Comparison of ENCODE assay signal across 8 cellular contexts in genomic region chr5:43484049-43484849, GRCh38. TPM values are rescaled to one million over a fixed set of nuclear protein-coding genes. Genes with fewer than 3 reads are reported as not detected.
A peak's percentile ranks its signal among the peaks of the same experiment; 100 is the strongest.
DNase-seq lines count a peak whose midpoint lies in the region; ATAC-seq and TF ChIP-seq lines count a peak whose summit lies in the region.

No MANE protein-coding gene starts in this region.

- no peaks in the 10 kb centered on the region for H4K20me1 ChIP-seq in OCI-LY3 (ENCODE audit: insufficient read depth, low read length)

- DNase-seq in DMS153 (lab: John Stamatoyannopoulos, UW) (peak; percentile 80), activated T-cell treated with anti-CD3 and anti-CD28 coated beads for 4 hours (peak; percentile 76), epithelial cell of proximal tubule (ENCODE audit: low read depth) (peak; percentile 56), mucosa of descending colon (peak; percentile 89 to 90 (median 89))
- peak; percentile 73 to 75 for DNase-seq in stimulated activated CD8-positive, alpha-beta memory T cell treated with anti-CD3 and anti-CD28 coated beads, Interleukin-2, amount 100 ng/mL, for 48 hours (ENCODE audit: low read depth in 2 of 2)

- peak overlapping the region; percentile 97 for H3K4me3 ChIP-seq in OCI-LY3 (ENCODE audit: low read length)
- peak overlapping the region; percentile 90 for H3K4me3 ChIP-seq in epithelial cell of proximal tubule (ENCODE audit: low read depth, low read length)
- H3K4me3 ChIP-seq in mucosa of descending colon: peak overlapping the region; percentile 46

- H3K4me1 Mint-ChIP-seq in IgD-negative memory B cell: peaks cover 19 to 32% (median 26%) of the 10 kb centered on the region in 3 donors

- intact Hi-C loops in mucosa of descending colon (cut with DNase I, micrococcal nuclease): loop anchor here in 1 of 2 donors (10.0 kb wide), 1 partner anchor 89 kb away; no protein-coding TSS in a partner anchor

- H3K4me3 Mint-ChIP-seq in IgD-negative memory B cell: peak overlapping the region; percentile 97 to 100 (median 98)

- H2AFZ ChIP-seq in OCI-LY3 (ENCODE audit: low read depth, low read length): peak overlapping the region; percentile 90

- H3K36me3 ChIP-seq in OCI-LY3 (replicated peaks; ENCODE audit: low read depth, low read length): peaks cover 3% of the 10 kb centered on the region
- H3K36me3 ChIP-seq in mucosa of descending colon (ENCODE audit: low read depth): no peaks in the 10 kb centered on the region

- H3K36me3 Mint-ChIP-seq in IgD-negative memory B cell: no peaks in the 10 kb centered on the region

- H3K4me1 ChIP-seq in OCI-LY3 (ENCODE audit: low read length) (peaks cover 13% of the 10 kb centered on the region), mucosa of descending colon (ENCODE audit: low read depth) (peaks cover 22% of the 10 kb centered on the region)

- H3K27me3 Mint-ChIP-seq in IgD-negative memory B cell: no peaks in the 10 kb centered on the region

- ATAC-seq in GM21619 (IDR thresholded peaks at IDR 0.05; ENCODE audit: unreplicated experiment): peak; percentile 72
- peak; percentile 86 for ATAC-seq in mucosa of descending colon

- H3K27ac Mint-ChIP-seq in IgD-negative memory B cell: peak overlapping the region; percentile 97 to 100 (median 100)

- peaks cover 22% of the 10 kb centered on the region for H3K79me2 ChIP-seq in OCI-LY3 (ENCODE audit: low read length)

- TF ChIP-seq CTCF in OCI-LY3 (IDR thresholded peaks at IDR 0.05; ENCODE audit: low read depth, low read length): peak; percentile 57
- peak; percentile 62 for TF ChIP-seq CTCF in epithelial cell of proximal tubule (conservative IDR thresholded peaks at IDR 0.05; ENCODE audit: low read depth, low read length)
- TF ChIP-seq CTCF in mucosa of descending colon (IDR thresholded peaks at IDR 0.05): peak; percentile 38

- H3K9me3 ChIP-seq in OCI-LY3 (ENCODE audit: insufficient read depth, low read length): no peaks in the 10 kb centered on the region
- H3K9me3 ChIP-seq in mucosa of descending colon: no peaks in the 10 kb centered on the region

- peak overlapping the region; percentile 82 for H3K27ac ChIP-seq in OCI-LY3 (ENCODE audit: low read length)

- H3K9ac ChIP-seq in OCI-LY3 (ENCODE audit: low read length): peak overlapping the region; percentile 83

- H3K27me3 ChIP-seq in OCI-LY3 (ENCODE audit: low read depth, low read length): no peaks in the 10 kb centered on the region

- H3K9me3 Mint-ChIP-seq in IgD-negative memory B cell: no peaks in the 10 kb centered on the region

- peak overlapping the region; percentile 95 for H3K4me2 ChIP-seq in OCI-LY3 (ENCODE audit: low read length)

RNA-seq across cellular contexts. Expression of gene TMEM267, which starts 0.6 kb away (rescaled TPM):
- 21.2 TPM for polyA plus RNA-seq in IgD-negative memory B cell
- total RNA-seq in epithelial cell of proximal tubule (7.8 and 9.3 TPM in 2 replicates), mucosa of descending colon (10 to 100 TPM in 2 of 3 donors, 1 to 10 TPM in 1; 8.2 to 10.7 (median 10.6) TPM)

RNA-seq across cellular contexts. Expression of gene C5orf34, which starts 30.7 kb away (rescaled TPM):
- polyA plus RNA-seq in IgD-negative memory B cell: 0.74 TPM
- total RNA-seq in epithelial cell of proximal tubule (3.6 and 6.9 TPM in 2 replicates), mucosa of descending colon (1 to 10 TPM; 1.3 to 2.9 (median 1.7) TPM)

Comparison
In these comparisons a context has a peak if more than half of its experiments do, and no peak if none do; other contexts are left out.
1. Peak in every context shown above with its lines: DNase-seq, ATAC-seq, H3K4me3 ChIP-seq and H3K27ac ChIP-seq.
2. H3K4me3 ChIP-seq: peak in every context shown above with its lines; median percentile 97 in OCI-LY3; 90 in epithelial cell of proximal tubule; 46 in mucosa of descending colon.